20 cellular contexts compared by ENCODE assay signal in the genomic region with DNA sequence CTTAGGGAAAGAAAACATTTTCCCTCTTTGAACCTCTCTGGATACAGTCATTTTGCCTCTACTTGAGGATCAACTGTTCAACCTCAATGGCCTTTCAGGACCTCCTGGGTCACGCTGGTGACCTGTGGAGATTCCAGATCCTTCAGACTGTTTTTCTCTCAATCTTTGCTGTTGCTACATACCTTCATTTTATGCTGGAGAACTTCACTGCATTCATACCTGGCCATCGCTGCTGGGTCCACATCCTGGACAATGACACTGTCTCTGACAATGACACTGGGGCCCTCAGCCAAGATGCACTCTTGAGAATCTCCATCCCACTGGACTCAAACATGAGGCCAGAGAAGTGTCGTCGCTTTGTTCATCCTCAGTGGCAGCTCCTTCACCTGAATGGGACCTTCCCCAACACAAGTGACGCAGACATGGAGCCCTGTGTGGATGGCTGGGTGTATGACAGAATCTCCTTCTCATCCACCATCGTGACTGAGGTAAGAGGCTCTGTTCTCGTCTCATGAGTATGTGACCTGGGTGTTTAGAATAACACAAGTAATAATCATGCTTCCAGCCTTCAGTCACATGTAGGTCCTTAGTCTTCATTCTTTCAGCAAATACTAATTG. TPM values are rescaled to one million over a fixed set of nuclear protein-coding genes. Genes with fewer than 3 reads are reported as not detected.
DNase-seq lines count a peak whose midpoint lies in the region; ATAC-seq, FAIRE-seq and TF ChIP-seq lines count a peak whose summit lies in the region.
"Had no signal": no experiment of that assay in that cellular context is flagged by ENCODE, and none has a peak within 500 bp of the region (broad histone marks: within the 10 kb centered on the region; RNA-seq: fewer than 3 reads in every experiment).

No MANE protein-coding gene starts in this region.

- no peaks in the 10 kb centered on the region for H3K4me1 Mint-ChIP-seq in activated T-cell treated with anti-CD3 and anti-CD28 coated beads, Interleukin-2, amount 50 U/mL, for 24 hours (ENCODE audit: low read depth)

- no peak overlapping the region for H3K4me3 Mint-ChIP-seq in activated T-cell treated with anti-CD3 and anti-CD28 coated beads, Interleukin-2, amount 50 U/mL, for 24 hours
- H3K4me3 Mint-ChIP-seq: CD4-positive, alpha-beta T cell had no signal

- TF ChIP-seq CTCF in hepatocyte (IDR thresholded peaks at IDR 0.05; ENCODE audit: poor library complexity) (no peak), right lobe of liver (IDR thresholded peaks at IDR 0.05) (no peak)

- TF ChIP-seq POLR2A in right lobe of liver (IDR thresholded peaks at IDR 0.05) = no peak

- no peak overlapping the region for H3K27ac Mint-ChIP-seq in activated T-cell treated with anti-CD3 and anti-CD28 coated beads, Interleukin-2, amount 50 U/mL, for 24 hours
- H3K27ac Mint-ChIP-seq: CD4-positive, alpha-beta T cell had no signal

- no peaks in the 10 kb centered on the region for H4K20me1 ChIP-seq in hepatocyte (ENCODE audit: insufficient read depth, poor library complexity, severe bottlenecking)

- WGBS in hepatocyte (ENCODE audit: low lambda C conversion rate, missing lambda C conversion rate) = 84% methylated on average over 7 of the region's 7 CpGs
- WGBS in right lobe of liver (ENCODE audit: insufficient coverage, low coverage, low lambda C conversion rate, missing lambda C conversion rate) = 45% methylated on average over 7 of the region's 7 CpGs

- peak overlapping the region; percentile 45 for H2AFZ ChIP-seq in hepatocyte

- H3K27me3 ChIP-seq in hepatocyte = no peaks in the 10 kb centered on the region
- H3K27me3 ChIP-seq in right lobe of liver = no peaks in the 10 kb centered on the region

- no peak overlapping the region for H3K4me3 ChIP-seq in hepatocyte
- peak overlapping the region; percentile 36 to 51 (median 50) for H3K4me3 ChIP-seq in right lobe of liver
- H3K4me3 ChIP-seq: A549 had no signal

- peaks cover 47% of the 10 kb centered on the region for H3K27me3 Mint-ChIP-seq in activated T-cell treated with anti-CD3 and anti-CD28 coated beads, Interleukin-2, amount 50 U/mL, for 24 hours

- no peaks in the 10 kb centered on the region for H3K9me2 ChIP-seq in hepatocyte (replicated peaks; ENCODE audit: insufficient read depth)

- H3K4me2 ChIP-seq in hepatocyte = peak overlapping the region; percentile 67
- H3K4me2 ChIP-seq: A549 had no signal

- no peaks in the 10 kb centered on the region for H3K36me3 Mint-ChIP-seq in activated T-cell treated with anti-CD3 and anti-CD28 coated beads, Interleukin-2, amount 50 U/mL, for 24 hours (ENCODE audit: low read depth)

- H3K27ac ChIP-seq in hepatocyte = peak overlapping the region; percentile 92
- H3K27ac ChIP-seq in right lobe of liver = peak overlapping the region; percentile 79 to 89 (median 83)
- H3K27ac ChIP-seq: 22Rv1, A549, C4-2B had no signal

- H3K79me2 ChIP-seq in hepatocyte = no peaks in the 10 kb centered on the region

- H3K9me3 ChIP-seq in hepatocyte (ENCODE audit: low read depth) = no peaks in the 10 kb centered on the region
- no peaks in the 10 kb centered on the region for H3K9me3 ChIP-seq in right lobe of liver
- H3K9me3 ChIP-seq: A549 had no signal

- intact Hi-C loops in Right ventricle myocardium inferior (cut with DNase I) = no loop called here
- intact Hi-C loops in left ventricle myocardium superior (cut with micrococcal nuclease) = no loop called here
- intact Hi-C loops in right lobe of liver (cut with DNase I) = no loop called here

- H3K4me1 ChIP-seq in hepatocyte (ENCODE audit: insufficient read depth) = peaks cover 6% of the 10 kb centered on the region
- H3K4me1 ChIP-seq in right lobe of liver = peaks cover 0 to 26% (median 8%) of the 10 kb centered on the region in 4 donors
- H3K4me1 ChIP-seq: A549 had no signal

- no peaks in the 10 kb centered on the region for H3K9me3 Mint-ChIP-seq in activated T-cell treated with anti-CD3 and anti-CD28 coated beads, Interleukin-2, amount 50 U/mL, for 24 hours
- H3K9me3 Mint-ChIP-seq: CD4-positive, alpha-beta T cell had no signal

- DNase-seq in Right ventricle myocardium inferior (ENCODE audit: missing footprints) = peak; percentile 8
- DNase-seq in left ventricle myocardium superior = no peak
- no peak for DNase-seq in hepatocyte (ENCODE audit: low spot score)
- no peak for DNase-seq in right lobe of liver
- no peak for DNase-seq in urothelium cell line (ENCODE audit: low spot score)
- no peak for DNase-seq in NCI-H2107 (lab: John Stamatoyannopoulos, UW)
- DNase-seq in activated T-cell treated with anti-CD3 and anti-CD28 coated beads, Interleukin-2, amount 50 U/mL, for 24 hours = no peak
- DNase-seq: AML-193; CD4-positive, alpha-beta T cell; DMS153; DMS79; GDM1; HCEC 1CT had no signal

- ATAC-seq in Right ventricle myocardium inferior (no peak), left ventricle myocardium superior (no peak), right lobe of liver (peak; percentile 49 to 69 (median 55)), GM19023 (IDR thresholded peaks at IDR 0.05; ENCODE audit: unreplicated experiment) (no peak)

- peak; percentile 5 for FAIRE-seq in urothelium cell line (lab: Jason Lieb, UNC)

- H3K36me3 ChIP-seq in hepatocyte (replicated peaks; ENCODE audit: insufficient read depth, low read depth) = no peaks in the 10 kb centered on the region
- H3K36me3 ChIP-seq in right lobe of liver = no peaks in the 10 kb centered on the region

RNA-seq across cellular contexts. Expression of a gene that starts 0.5 kb away (rescaled TPM):
- total RNA-seq in Right ventricle myocardium inferior (not detected), left ventricle myocardium superior (not detected), hepatocyte (36.3 and 36.7 TPM in 2 replicates), right lobe of liver (10 to 100 TPM; 12.5 to 19.4 (median 15.3) TPM)
- polyA plus RNA-seq in hepatocyte = 9.4 and 17.1 TPM in 2 replicates
- total RNA-seq: CD4-positive, alpha-beta T cell; Daoy; H4 had no signal
- polyA plus RNA-seq: A549, BJ had no signal

Comparison
In these comparisons a context has a peak if more than half of its experiments do, and no peak if none do; other contexts are left out.
1. ATAC-seq: peak in right lobe of liver (4 of 4); none in Right ventricle myocardium inferior (single experiment), left ventricle myocardium superior (single experiment) and GM19023 (single experiment).
2. RNA of a gene that starts 0.5 kb away (total RNA-seq): 36.3 to 36.7 TPM in hepatocyte and 12.5 to 19.4 TPM in right lobe of liver; not detected in Right ventricle myocardium inferior (single experiment) and not detected in left ventricle myocardium superior (single experiment); every median in the first group is over 10 times any median in the second.